Comparison of ENCODE assay signal across 9 cellular contexts in the genomic region with DNA sequence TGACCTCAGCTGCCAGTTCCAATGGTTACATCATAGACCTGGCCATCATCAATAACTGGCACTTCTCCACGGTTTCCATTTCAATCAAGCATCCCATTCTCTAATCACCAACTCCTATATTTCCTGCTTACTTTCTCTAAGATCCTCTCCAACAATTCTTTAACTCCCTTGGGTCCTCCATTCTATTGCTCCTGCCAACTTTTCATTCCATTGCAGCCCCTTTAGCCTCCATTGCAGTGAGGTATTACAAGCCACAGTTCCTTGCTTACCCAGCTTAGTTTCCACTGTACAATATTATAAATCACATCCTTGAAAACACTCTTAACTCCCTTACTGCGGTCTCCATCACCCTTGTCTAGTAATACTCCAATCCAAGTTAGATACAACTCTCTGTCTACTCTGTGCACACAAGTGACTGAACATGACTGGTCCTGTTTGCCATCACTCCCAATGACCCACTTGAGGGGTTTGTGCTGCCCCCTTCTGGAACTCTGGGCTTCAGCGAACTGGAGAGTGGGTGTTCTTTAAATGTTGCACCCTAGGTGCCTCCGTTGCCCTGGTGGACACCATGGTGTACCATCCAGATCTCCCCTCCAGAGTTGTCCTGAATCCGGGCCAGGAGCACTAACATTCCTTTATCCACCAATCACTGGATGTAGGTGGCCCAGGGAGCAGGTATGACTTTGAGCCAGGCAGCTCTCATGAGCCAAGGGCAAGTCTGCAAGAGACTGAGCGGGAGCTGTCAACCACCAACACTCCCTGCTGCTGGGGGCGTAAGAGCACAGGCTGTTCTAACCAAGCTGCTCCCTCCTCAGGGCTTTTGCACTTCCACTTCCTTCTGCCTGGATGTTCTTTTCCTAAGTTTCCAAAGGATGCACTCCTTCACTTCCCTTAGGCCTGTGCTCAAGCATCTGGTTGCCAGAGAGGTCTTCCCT. TPM values are rescaled to one million over a fixed set of nuclear protein-coding genes. Genes with fewer than 3 reads are reported as not detected.
DNase-seq lines count a peak whose midpoint lies in the region; ATAC-seq and TF ChIP-seq lines count a peak whose summit lies in the region.
"Had no signal": no experiment of that assay in that cellular context is flagged by ENCODE, and none has a peak within 500 bp of the region (broad histone marks: within the 10 kb centered on the region; RNA-seq: fewer than 3 reads in every experiment).

No MANE protein-coding gene starts in this region.

- DNase-seq in AML-193 (lab: John Stamatoyannopoulos, UW): peak; percentile 10 to 25
- peak; percentile 64 for DNase-seq in activated CD4-positive, alpha-beta T cell treated with anti-CD3 and anti-CD28 coated beads, Interleukin-2, amount 50 U/mL, for 1 hour
- DNase-seq in foreskin fibroblast: no peak
- peak; percentile 46 for DNase-seq in stimulated activated naive CD4-positive, alpha-beta T cell treated with Interleukin-2 at 50 U/mL for 16 hours (lab: John Stamatoyannopoulos, UW)
- DNase-seq in AG08396 (ENCODE audit: low spot score): no peak
- no peak for DNase-seq in mucosa of gallbladder (ENCODE audit: low spot score)

- peak; percentile 61 for ATAC-seq in HG03045 (IDR thresholded peaks at IDR 0.05; ENCODE audit: unreplicated experiment)
- no peak for ATAC-seq in HG02678 (IDR thresholded peaks at IDR 0.05; ENCODE audit: unreplicated experiment)

- TF ChIP-seq CTCF in foreskin fibroblast (IDR thresholded peaks at IDR 0.05; ENCODE audit: low read depth, low read length): peak; percentile 8

- no peak overlapping the region for H3K4me3 ChIP-seq in foreskin fibroblast (ENCODE audit: low read depth in 1 of 2, low read length in 2 of 2)

RNA-seq across cellular contexts. Expression of gene FNDC7, which starts 3.7 kb away (rescaled TPM):
- not detected for total RNA-seq in mucosa of gallbladder
- total RNA-seq: renal cortical epithelial cell had no signal

RNA-seq across cellular contexts. Expression of gene PRPF38B, which starts 16.9 kb away (rescaled TPM):
- total RNA-seq in mucosa of gallbladder: 35.3 TPM

RNA-seq across cellular contexts. Expression of gene STXBP3, which starts 37.5 kb away (rescaled TPM):
- total RNA-seq in mucosa of gallbladder: 73.8 TPM

RNA-seq across cellular contexts. Expression of gene HENMT1, which starts 48.1 kb away (rescaled TPM):
- total RNA-seq in mucosa of gallbladder: 7.0 TPM

Comparison
In these comparisons a context has a peak if more than half of its experiments do, and no peak if none do; other contexts are left out.
1. DNase-seq: peak in AML-193 (2 of 2), activated CD4-positive, alpha-beta T cell treated with anti-CD3 and anti-CD28 coated beads, Interleukin-2, amount 50 U/mL, for 1 hour (single experiment) and stimulated activated naive CD4-positive, alpha-beta T cell treated with Interleukin-2 at 50 U/mL for 16 hours (single experiment); none in foreskin fibroblast (0 of 2), AG08396 (single experiment) and mucosa of gallbladder (single experiment).